9 cellular contexts compared by ENCODE assay signal in genomic region chr3:179148446-179149238, GRCh38. TPM values are rescaled to one million over a fixed set of nuclear protein-coding genes. Genes with fewer than 3 reads are reported as not detected.
DNase-seq lines count a peak whose midpoint lies in the region; ATAC-seq and TF ChIP-seq lines count a peak whose summit lies in the region.
"Had no signal": no experiment of that assay in that cellular context is flagged by ENCODE, and none has a peak within 500 bp of the region (broad histone marks: within the 10 kb centered on the region; RNA-seq: fewer than 3 reads in every experiment).

No MANE protein-coding gene starts in this region.

- H3K9me3 ChIP-seq in neuron (ENCODE audit: low read length) = no peaks in the 10 kb centered on the region

- H3K27ac Mint-ChIP-seq in CD14-positive monocyte = peak overlapping the region in 6 of 7 donors; percentile 79 to 93 (median 90)
- H3K27ac Mint-ChIP-seq: dendritic cell treated with granulocyte-macrophage colony-stimulating factor and Interleukin-4, amounts not matched to agents 40 ng/mL and 50 ng/mL, for 4 days had no signal

- peak overlapping the region; percentile 84 for H2AFZ ChIP-seq in neuron (ENCODE audit: low read depth, low read length)

- H3K27me3 Mint-ChIP-seq in CD14-positive monocyte (ENCODE audit: low read depth in 3 of 3) = peaks cover 2 to 6% (median 4%) of the 10 kb centered on the region in 3 donors

- H3K4me1 Mint-ChIP-seq in CD14-positive monocyte = peaks cover 29% of the 10 kb centered on the region

- H3K4me1 ChIP-seq in neuron (ENCODE audit: insufficient read depth, low read length) = peaks cover 18% of the 10 kb centered on the region

- peak overlapping the region; percentile 90 for H3K27ac ChIP-seq in substantia nigra (ENCODE audit: low read depth, low read length, poor library complexity, severe bottlenecking)

- intact Hi-C loops in CD14-positive monocyte (cut with micrococcal nuclease) = loop anchor here (5.0 to 10.0 kb wide), 5 partner anchors 34 to 306 kb away; partner anchors contain the start of genes MFN1 (in 2 of the 2), GNB4 (in 1 of the 2) and ZNF639 (in 1 of the 2)

- H3K4me3 ChIP-seq in neuron (ENCODE audit: low read length) = peak overlapping the region; percentile 89

- no peaks in the 10 kb centered on the region for H3K27me3 ChIP-seq in neuron (ENCODE audit: insufficient read depth, low read length)

- no peak for TF ChIP-seq CTCF in CD14-positive monocyte (IDR thresholded peaks at IDR 0.05)

- H3K36me3 ChIP-seq in neuron (ENCODE audit: insufficient read depth, low read length) = no peaks in the 10 kb centered on the region

- H3K9me3 Mint-ChIP-seq in CD14-positive monocyte = no peaks in the 10 kb centered on the region
- H3K9me3 Mint-ChIP-seq: dendritic cell treated with granulocyte-macrophage colony-stimulating factor and Interleukin-4, amounts not matched to agents 40 ng/mL and 50 ng/mL, for 4 days had no signal

- peak; percentile 21 for ATAC-seq in GM19372 (IDR thresholded peaks at IDR 0.05; ENCODE audit: low read depth, unreplicated experiment)
- peak; percentile 14 for ATAC-seq in HG03457 (IDR thresholded peaks at IDR 0.05; ENCODE audit: unreplicated experiment)

- H3K36me3 Mint-ChIP-seq in CD14-positive monocyte = no peaks in the 10 kb centered on the region

- peak overlapping the region; percentile 93 to 96 for H3K4me3 Mint-ChIP-seq in CD14-positive monocyte
- H3K4me3 Mint-ChIP-seq: dendritic cell treated with granulocyte-macrophage colony-stimulating factor and Interleukin-4, amounts not matched to agents 40 ng/mL and 50 ng/mL, for 4 days had no signal

- DNase-seq in CD14-positive monocyte (ENCODE audit: low spot score) (no peak), RKO (ENCODE audit: low spot score) (peak; percentile 37), activated gamma-delta T cell (lab: John Stamatoyannopoulos, UW) (peak; percentile 44), foreskin melanocyte (peak; percentile 24), substantia nigra (lab: John Stamatoyannopoulos, UW) (peak in 34 of 49 donors; percentile 10 to 70 (median 46))

RNA-seq across cellular contexts. Expression of gene PIK3CA, which starts 0.5 kb away (rescaled TPM):
- 1 to 10 TPM; 9.4 to 9.5 TPM for polyA plus RNA-seq in CD14-positive monocyte
